ENCODE assay signal across 8 cellular contexts in the genomic region with DNA sequence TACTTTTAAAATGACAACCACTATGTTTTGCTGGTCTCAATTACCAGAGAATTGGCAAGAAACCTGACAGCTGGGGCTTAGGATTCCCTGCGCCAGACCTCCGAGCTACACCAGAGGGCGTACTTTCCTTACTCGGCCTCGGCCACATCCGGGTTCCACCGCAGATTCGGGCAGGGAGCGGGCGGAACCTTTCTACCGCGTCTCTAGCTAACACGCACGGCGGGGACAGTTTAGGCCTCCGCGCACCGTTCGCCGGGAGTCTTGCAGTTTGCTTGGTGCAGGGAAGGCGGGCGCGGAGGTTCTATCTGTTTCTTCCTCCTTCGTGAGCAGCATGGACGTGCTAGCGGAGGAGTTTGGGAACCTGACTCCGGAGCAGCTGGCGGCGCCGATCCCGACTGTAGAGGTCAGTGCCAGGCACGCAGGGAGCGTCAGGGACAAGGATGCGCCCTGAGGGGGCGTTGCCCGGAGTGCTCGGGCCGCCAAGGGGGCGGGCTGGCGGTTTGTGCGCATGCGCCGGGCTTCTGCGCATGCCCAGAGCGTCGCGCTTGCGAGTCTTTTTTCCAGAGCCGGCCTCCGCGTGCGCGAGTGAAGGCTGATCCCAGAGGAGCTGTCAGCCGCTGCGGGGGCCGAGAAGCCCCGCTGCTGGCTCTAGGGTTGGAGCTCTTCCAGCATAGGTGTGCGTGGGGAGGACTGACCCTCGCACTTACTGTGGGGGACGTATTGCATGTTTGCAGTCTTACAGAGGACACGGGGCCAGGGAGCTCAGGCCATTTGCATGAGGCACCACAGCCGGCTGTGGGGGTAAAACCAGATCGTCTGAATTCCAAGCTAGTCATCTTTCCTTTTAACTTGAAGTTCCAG. TPM values are rescaled to one million over a fixed set of nuclear protein-coding genes. Genes with fewer than 3 reads are reported as not detected.
DNase-seq lines count a peak whose midpoint lies in the region; ATAC-seq and TF ChIP-seq lines count a peak whose summit lies in the region.

Gene POLR3B, plus strand, starts transcription at position 200 of the 861 bp plus-strand sequence. Its CDS starts 132 bp downstream, at position 332.

- H3K27me3 ChIP-seq in right atrium auricular region (no peaks in the 10 kb centered on the region), vagina (no peaks in the 10 kb centered on the region)

- H3K36me3 Mint-ChIP-seq in T-helper 17 cell (ENCODE audit: low read depth), result no peaks in the 10 kb centered on the region

- peak; percentile 75 to 91 for TF ChIP-seq CTCF in right atrium auricular region (IDR thresholded peaks at IDR 0.05)
- peak in 2 of 3 experiments; percentile 79 for TF ChIP-seq CTCF in vagina (IDR thresholded peaks at IDR 0.05)

- H3K4me1 ChIP-seq in right atrium auricular region (peaks cover 0 to 23% of the 10 kb centered on the region in 2 donors), vagina (peaks cover 16% of the 10 kb centered on the region)

- TF ChIP-seq POLR2A in GM15510 (IDR thresholded peaks at IDR 0.05; ENCODE audit: borderline replicate concordance, extremely low read depth, insufficient read length) (peak; percentile 69), vagina (IDR thresholded peaks at IDR 0.05) (peak; percentile 29 to 48)

- DNase-seq in NCI-H1694 (lab: John Stamatoyannopoulos, UW) (peak; percentile 91), T-helper 17 cell (peak; percentile 85 to 93 (median 90)), anterior cingulate cortex (lab: John Stamatoyannopoulos, UW) (peak; percentile 78 to 100 (median 96)), right atrium auricular region (ENCODE audit: low spot score) (peak; percentile 96), pulmonary artery endothelial cell (ENCODE audit: low read depth, low spot score) (peak; percentile 85), vagina (ENCODE audit: extremely low spot score in 2 of 2) (peak in 1 of 2 donors; percentile 95)

- peak within 1 kb of the TSS; percentile 73 to 81 for H3K4me3 ChIP-seq in right atrium auricular region
- peak within 1 kb of the TSS; percentile 53 to 56 for H3K4me3 ChIP-seq in vagina

- H3K27me3 Mint-ChIP-seq in T-helper 17 cell, result no peaks in the 10 kb centered on the region

- no peaks in the 10 kb centered on the region for H3K36me3 ChIP-seq in right atrium auricular region
- H3K36me3 ChIP-seq in vagina, result no peaks in the 10 kb centered on the region

- ATAC-seq in HG02885 (IDR thresholded peaks at IDR 0.05; ENCODE audit: poor library complexity, unreplicated experiment), result peak; percentile 89
- peak; percentile 95 for ATAC-seq in T-helper 17 cell

- peak within 1 kb of the TSS; percentile 97 for H3K27ac Mint-ChIP-seq in T-helper 17 cell

- peak within 1 kb of the TSS; percentile 91 for H3K4me3 Mint-ChIP-seq in T-helper 17 cell

- peaks cover 14% of the 10 kb centered on the region for H3K4me1 Mint-ChIP-seq in T-helper 17 cell

- H3K27ac ChIP-seq in right atrium auricular region (peak within 1 kb of the TSS; percentile 91 to 97), vagina (peak within 1 kb of the TSS; percentile 75)

- H3K9me3 ChIP-seq in T-helper 17 cell (ENCODE audit: control insufficient read depth, low read length, poor library complexity, severe bottlenecking) (no peaks in the 10 kb centered on the region), right atrium auricular region (no peaks in the 10 kb centered on the region), vagina (no peaks in the 10 kb centered on the region)

- intact Hi-C loops in vagina (cut with DNase I), result loop anchor here (2.0 kb wide), 1 partner anchor 55 kb away; the partner anchor contains the start of gene TCP11L2

RNA-seq across cellular contexts. Expression of gene POLR3B, which starts in this region (rescaled TPM):
- total RNA-seq in T-helper 17 cell (1 to 10 TPM; 4.0 to 9.2 TPM), right atrium auricular region (10 to 100 TPM in 1 of 2 donors, 1 to 10 TPM in 1; 6.0 to 10.7 TPM), pulmonary artery endothelial cell (10.6 and 14.3 TPM in 2 replicates), vagina (10.1 TPM)
